19 cellular contexts compared by ENCODE assay signal in genomic region chr14:99450266-99450665, GRCh38. TPM values are rescaled to one million over a fixed set of nuclear protein-coding genes. Genes with fewer than 3 reads are reported as not detected.
DNase-seq lines count a peak whose midpoint lies in the region; ATAC-seq and TF ChIP-seq lines count a peak whose summit lies in the region.
"Had no signal": no experiment of that assay in that cellular context is flagged by ENCODE, and none has a peak within 500 bp of the region (broad histone marks: within the 10 kb centered on the region; RNA-seq: fewer than 3 reads in every experiment).

No MANE protein-coding gene starts in this region.

- POLR2A ChIA-PET in CD4-positive, alpha-beta T cell (lab: Charles Lee) = interaction anchor here (1.3 kb wide), 1 partner anchor 31 kb away, joined by 4 read pairs; the partner anchor contains the start of genes CCNK and SETD3

- H3K36me3 Mint-ChIP-seq in activated CD8-positive, alpha-beta memory T cell treated with anti-CD3 and anti-CD28 coated beads, Interleukin-2, amount 10 ng/mL, durations not matched to agents 7 days and 5 days = peaks cover 25% of the 10 kb centered on the region
- peaks cover 59% of the 10 kb centered on the region for H3K36me3 Mint-ChIP-seq in stimulated activated effector memory CD8-positive, alpha-beta T cell treated with anti-CD3 and anti-CD28 coated beads, Interleukin-12 subunit alpha, Interleukin-12 subunit beta, amount 100 ng/mL, for 72 hours
- peaks cover 87% of the 10 kb centered on the region for H3K36me3 Mint-ChIP-seq in CD4-positive, alpha-beta T cell (ENCODE audit: low read depth)

- H3K9me3 ChIP-seq in CD4-positive, alpha-beta T cell (ENCODE audit: control insufficient read depth, low read length) = no peaks in the 10 kb centered on the region
- H3K9me3 ChIP-seq: BLaER1 treated with 17β-estradiol and CSF1 and Interleukin-3, amounts not matched to agents 10 nM and 100 nM; HAP-1 had no signal

- peak; percentile 23 for ATAC-seq in activated CD8-positive, alpha-beta memory T cell treated with anti-CD3 and anti-CD28 coated beads, Interleukin-2, amount 10 ng/mL, durations not matched to agents 7 days and 5 days
- ATAC-seq in stimulated activated effector memory CD8-positive, alpha-beta T cell treated with anti-CD3 and anti-CD28 coated beads, Interleukin-12 subunit alpha, Interleukin-12 subunit beta, amount 100 ng/mL, for 72 hours = no peak
- ATAC-seq in CD4-positive, alpha-beta T cell (ENCODE audit: poor library complexity) = no peak

- TF ChIP-seq CTCF in CD4-positive, alpha-beta T cell (IDR thresholded peaks at IDR 0.05) = no peak

- CTCF ChIA-PET in activated CD8-positive, alpha-beta memory T cell treated with anti-CD3 and anti-CD28 coated beads, Interleukin-2, amount 10 ng/mL, durations not matched to agents 7 days and 5 days (lab: Charles Lee) = interaction anchor here (1.3 kb wide), 1 partner anchor 34 kb away, joined by 6 read pairs; no protein-coding TSS in a partner anchor
- CTCF ChIA-PET in CD4-positive, alpha-beta T cell (lab: Charles Lee) = no interaction called here

- H3K9me3 Mint-ChIP-seq in activated CD8-positive, alpha-beta memory T cell treated with anti-CD3 and anti-CD28 coated beads, Interleukin-2, amount 10 ng/mL, durations not matched to agents 7 days and 5 days (ENCODE audit: low read depth) = no peaks in the 10 kb centered on the region
- H3K9me3 Mint-ChIP-seq in stimulated activated effector memory CD8-positive, alpha-beta T cell treated with anti-CD3 and anti-CD28 coated beads, Interleukin-12 subunit alpha, Interleukin-12 subunit beta, amount 100 ng/mL, for 72 hours = no peaks in the 10 kb centered on the region
- no peaks in the 10 kb centered on the region for H3K9me3 Mint-ChIP-seq in CD4-positive, alpha-beta T cell
- H3K9me3 Mint-ChIP-seq: CD4-positive, CD25-positive, alpha-beta regulatory T cell; IgD-negative memory B cell had no signal

- no peak overlapping the region for H3K4me3 Mint-ChIP-seq in activated CD8-positive, alpha-beta memory T cell treated with anti-CD3 and anti-CD28 coated beads, Interleukin-2, amount 10 ng/mL, durations not matched to agents 7 days and 5 days
- no peak overlapping the region for H3K4me3 Mint-ChIP-seq in stimulated activated effector memory CD8-positive, alpha-beta T cell treated with anti-CD3 and anti-CD28 coated beads, Interleukin-12 subunit alpha, Interleukin-12 subunit beta, amount 100 ng/mL, for 72 hours
- no peak overlapping the region for H3K4me3 Mint-ChIP-seq in CD4-positive, alpha-beta T cell
- H3K4me3 Mint-ChIP-seq: CD4-positive, CD25-positive, alpha-beta regulatory T cell; IgD-negative memory B cell had no signal

- no peaks in the 10 kb centered on the region for H3K27me3 Mint-ChIP-seq in activated CD8-positive, alpha-beta memory T cell treated with anti-CD3 and anti-CD28 coated beads, Interleukin-2, amount 10 ng/mL, durations not matched to agents 7 days and 5 days
- H3K27me3 Mint-ChIP-seq in CD4-positive, alpha-beta T cell = no peaks in the 10 kb centered on the region
- H3K27me3 Mint-ChIP-seq: CD4-positive, CD25-positive, alpha-beta regulatory T cell; IgD-negative memory B cell had no signal

- no peak overlapping the region for H3K27ac Mint-ChIP-seq in activated CD8-positive, alpha-beta memory T cell treated with anti-CD3 and anti-CD28 coated beads, Interleukin-2, amount 10 ng/mL, durations not matched to agents 7 days and 5 days
- H3K27ac Mint-ChIP-seq in stimulated activated effector memory CD8-positive, alpha-beta T cell treated with anti-CD3 and anti-CD28 coated beads, Interleukin-12 subunit alpha, Interleukin-12 subunit beta, amount 100 ng/mL, for 72 hours = peak overlapping the region; percentile 37
- no peak overlapping the region for H3K27ac Mint-ChIP-seq in CD4-positive, alpha-beta T cell
- H3K27ac Mint-ChIP-seq: CD4-positive, CD25-positive, alpha-beta regulatory T cell; IgD-negative memory B cell had no signal

- intact Hi-C loops in CD4-positive, alpha-beta T cell (cut with DNase I, micrococcal nuclease) = no loop called here

- H3K27me3 ChIP-seq in CD4-positive, alpha-beta T cell (ENCODE audit: control insufficient read depth, insufficient read depth, low read length) = no peaks in the 10 kb centered on the region
- H3K27me3 ChIP-seq: BLaER1 treated with 17β-estradiol and CSF1 and Interleukin-3, amounts not matched to agents 10 nM and 100 nM had no signal

- peaks cover 3% of the 10 kb centered on the region for H3K4me1 Mint-ChIP-seq in activated CD8-positive, alpha-beta memory T cell treated with anti-CD3 and anti-CD28 coated beads, Interleukin-2, amount 10 ng/mL, durations not matched to agents 7 days and 5 days
- peaks cover 14% of the 10 kb centered on the region for H3K4me1 Mint-ChIP-seq in stimulated activated effector memory CD8-positive, alpha-beta T cell treated with anti-CD3 and anti-CD28 coated beads, Interleukin-12 subunit alpha, Interleukin-12 subunit beta, amount 100 ng/mL, for 72 hours
- peaks cover under 1% of the 10 kb centered on the region for H3K4me1 Mint-ChIP-seq in CD4-positive, alpha-beta T cell (ENCODE audit: low read depth)

- no peak overlapping the region for H3K27ac ChIP-seq in CD4-positive, alpha-beta T cell (ENCODE audit: low read depth, low read length)
- H3K27ac ChIP-seq: BLaER1 treated with 17β-estradiol and CSF1 and Interleukin-3, amounts not matched to agents 10 nM and 100 nM had no signal

- DNase-seq in activated CD8-positive, alpha-beta memory T cell treated with anti-CD3 and anti-CD28 coated beads, Interleukin-2, amount 10 ng/mL, durations not matched to agents 7 days and 5 days = no peak
- DNase-seq in activated CD8-positive, alpha-beta memory T cell treated with anti-CD3 and anti-CD28 coated beads, Interleukin-2, amount 50 U/mL, for 48 hours = no peak
- DNase-seq in islet precursor cell (peak; percentile 20), NCI-H226 (no peak), H4 (ENCODE audit: low spot score) (no peak)
- no peak for DNase-seq in stimulated activated effector memory CD8-positive, alpha-beta T cell treated with anti-CD3 and anti-CD28 coated beads, Interleukin-12 subunit alpha, Interleukin-12 subunit beta, amount 100 ng/mL, for 72 hours (ENCODE audit: low spot score in 2 of 2)
- DNase-seq in CD4-positive, alpha-beta T cell = no peak
- DNase-seq: 8988T; AML-193; CD4-positive, CD25-positive, alpha-beta regulatory T cell; COR-L47; DMS153; DMS79 treated with DMSO at 0.1 percent for 48 hours; EL; GOT3; KG1 had no signal

RNA-seq across cellular contexts. Expression of gene SETD3, which starts 30.4 kb away (rescaled TPM):
- 10 to 100 TPM; 53.9 to 61.4 TPM for total RNA-seq in activated CD8-positive, alpha-beta memory T cell treated with anti-CD3 and anti-CD28 coated beads, Interleukin-2, amount 10 ng/mL, durations not matched to agents 7 days and 5 days
- 34.2 and 35.8 TPM in 2 replicates for total RNA-seq in H4 (2014; rRNA removed; shearing (Covaris generic))
- total RNA-seq in CD4-positive, alpha-beta T cell = 10 to 100 TPM; 46.1 to 51.4 TPM

RNA-seq across cellular contexts. Expression of gene CCNK, which starts 30.9 kb away (rescaled TPM):
- total RNA-seq in activated CD8-positive, alpha-beta memory T cell treated with anti-CD3 and anti-CD28 coated beads, Interleukin-2, amount 10 ng/mL, durations not matched to agents 7 days and 5 days = 10 to 100 TPM; 82.9 to 84.3 TPM
- total RNA-seq in H4 (2014; rRNA removed; shearing (Covaris generic)) = 9.1 and 15.9 TPM in 2 replicates
- 100 to 1,000 TPM; 140 to 151 TPM for total RNA-seq in CD4-positive, alpha-beta T cell
